8 cellular contexts compared by ENCODE assay signal in the genomic region with DNA sequence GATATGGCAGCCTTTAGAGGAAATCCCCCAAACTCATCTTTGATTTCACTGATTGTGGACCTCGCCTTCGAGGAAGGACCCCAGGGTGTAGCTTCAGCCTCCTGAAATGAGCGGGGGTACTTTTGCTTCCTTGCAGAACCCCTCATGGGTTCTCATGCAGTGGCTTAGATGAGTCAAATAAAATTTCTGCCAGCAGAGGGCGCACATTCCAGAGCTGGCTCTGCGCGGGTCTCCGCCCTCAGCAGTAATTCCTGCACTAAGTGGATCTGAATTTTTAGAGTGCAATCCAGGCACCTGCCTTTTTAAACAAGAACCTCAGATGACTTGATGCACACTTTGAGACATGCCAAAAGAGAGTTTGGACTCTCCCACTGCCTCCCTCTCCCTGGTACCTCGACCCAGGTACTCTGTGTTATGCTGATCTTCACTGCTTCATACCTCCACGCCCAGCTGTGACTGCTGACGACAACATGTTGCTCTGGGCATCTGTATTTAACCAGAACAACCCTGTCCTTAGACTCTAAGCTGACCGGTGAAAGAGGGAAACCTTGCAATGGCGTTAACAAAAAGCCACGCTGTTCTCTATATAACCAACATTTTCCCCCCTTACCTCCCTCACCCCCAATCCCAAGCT. TPM values are rescaled to one million over a fixed set of nuclear protein-coding genes. Genes with fewer than 3 reads are reported as not detected.
DNase-seq lines count a peak whose midpoint lies in the region; ATAC-seq and TF ChIP-seq lines count a peak whose summit lies in the region.

No MANE protein-coding gene starts in this region.

- H3K4me2 ChIP-seq in SU-DHL-6 (ENCODE audit: low read depth, low read length, poor library complexity, severe bottlenecking) = no peak overlapping the region

- ATAC-seq in GM21723 (IDR thresholded peaks at IDR 0.05; ENCODE audit: unreplicated experiment) (peak; percentile 88), left lobe of liver (peak; percentile 93)

- in situ Hi-C loops in KBM-7 (cut with MboI; ENCODE audit: low pct_unique_long_range_greater_than_20kb, low sequenced_read_pairs) = no loop called here

- no peak overlapping the region for H3K27ac ChIP-seq in SU-DHL-6 (ENCODE audit: low read depth, low read length)

- no peak overlapping the region for H2AFZ ChIP-seq in SU-DHL-6 (ENCODE audit: low read depth, low read length, severe bottlenecking)

- no peaks in the 10 kb centered on the region for H3K79me2 ChIP-seq in SU-DHL-6 (ENCODE audit: insufficient read depth, low read length)

- H3K4me3 ChIP-seq in SU-DHL-6 (ENCODE audit: insufficient read depth, low read length, poor library complexity, severe bottlenecking) = no peak overlapping the region
- no peak overlapping the region for H3K4me3 ChIP-seq in cardiac fibroblast (replicated peaks in 1 of 2; ENCODE audit: low read depth in 2 of 2, low read length in 2 of 2)

- no peak overlapping the region for H3K9ac ChIP-seq in SU-DHL-6 (ENCODE audit: low read length)

- H3K9me3 ChIP-seq in SU-DHL-6 (ENCODE audit: insufficient read depth, low read length) = no peaks in the 10 kb centered on the region

- no peaks in the 10 kb centered on the region for H3K36me3 ChIP-seq in SU-DHL-6 (ENCODE audit: low read length)

- no peaks in the 10 kb centered on the region for H3F3A ChIP-seq in SU-DHL-6 (ENCODE audit: insufficient read depth)

- no peaks in the 10 kb centered on the region for H3K9me2 ChIP-seq in SU-DHL-6 (replicated peaks; ENCODE audit: insufficient read depth, low read length)

- no peaks in the 10 kb centered on the region for H3K27me3 ChIP-seq in SU-DHL-6 (ENCODE audit: low read length)

- DNase-seq in NCI-H2196 (lab: John Stamatoyannopoulos, UW; ENCODE audit: unreplicated experiment) (peak; percentile 84), NCI-H2196 treated with DMSO at 0.1 percent for 48 hours (lab: John Stamatoyannopoulos, UW; ENCODE audit: unreplicated experiment) (no peak), KBM-7 (peak; percentile 55), cardiac fibroblast (ENCODE audit: low read depth in 2 of 2) (peak; percentile 68), left lobe of liver (ENCODE audit: low spot score) (peak; percentile 57)
- peak; percentile 81 for DNase-seq in stimulated activated CD8-positive, alpha-beta memory T cell treated with anti-CD3 and anti-CD28 coated beads, Interleukin-4, amount 100 ng/mL, for 48 hours

- no peaks in the 10 kb centered on the region for H4K20me1 ChIP-seq in SU-DHL-6 (ENCODE audit: low read depth, low read length)

- TF ChIP-seq CTCF in SU-DHL-6 (IDR thresholded peaks at IDR 0.05; ENCODE audit: insufficient read depth, low read length, poor library complexity, severe bottlenecking) (peak; percentile 68), cardiac fibroblast (IDR thresholded peaks at IDR 0.05; ENCODE audit: low read depth, low read length) (peak; percentile 72)

RNA-seq across cellular contexts. Expression of a gene that starts 7.3 kb away (rescaled TPM):
- total RNA-seq in left lobe of liver = 2.0 TPM
